In genomic region chr15:55993804-55994539, GRCh38 we compare ENCODE assay signal across 8 cellular contexts. TPM values are rescaled to one million over a fixed set of nuclear protein-coding genes. Genes with fewer than 3 reads are reported as not detected.
DNase-seq lines count a peak whose midpoint lies in the region; ATAC-seq and TF ChIP-seq lines count a peak whose summit lies in the region.

No MANE protein-coding gene starts in this region.

- peak overlapping the region; percentile 58; the same call in 1 of the 2 replicates for H3K9ac ChIP-seq in OCI-LY1 (ENCODE audit: low read length)

- H3K79me2 ChIP-seq in OCI-LY1 (ENCODE audit: insufficient read depth, low read length), result no peaks in the 10 kb centered on the region

- ATAC-seq in left lobe of liver, result peak; percentile 38
- no peak for ATAC-seq in HG03135 (IDR thresholded peaks at IDR 0.05; ENCODE audit: unreplicated experiment)
- ATAC-seq in GM21526 (IDR thresholded peaks at IDR 0.05; ENCODE audit: low FRiP score, unreplicated experiment), result no peak

- no peaks in the 10 kb centered on the region for H3K9me3 ChIP-seq in OCI-LY1 (ENCODE audit: low read length)

- H2AFZ ChIP-seq in OCI-LY1 (ENCODE audit: low read length), result peak overlapping the region; percentile 55; the same call in 1 of the 2 replicates

- no peaks in the 10 kb centered on the region for H3K27me3 ChIP-seq in OCI-LY1 (ENCODE audit: insufficient read depth, low read length)

- TF ChIP-seq CTCF in OCI-LY1 (IDR thresholded peaks at IDR 0.05; ENCODE audit: low read length), result no peak

- H3F3A ChIP-seq in OCI-LY1 (ENCODE audit: insufficient read depth, low read length), result no peaks in the 10 kb centered on the region

- peak overlapping the region; percentile 74 for H3K4me2 ChIP-seq in OCI-LY1 (ENCODE audit: low read length)

- DNase-seq in DMS 273 treated with DMSO at 0.1 percent for 48 hours (lab: John Stamatoyannopoulos, UW) (peak; percentile 9), H4 (ENCODE audit: low spot score) (peak; percentile 22), cerebellar cortex (ENCODE audit: low spot score) (peak; percentile 68), left lobe of liver (ENCODE audit: low spot score) (no peak), substantia nigra (lab: John Stamatoyannopoulos, UW) (peak in 11 of 49 donors; percentile 24 to 81 (median 50))

- H3K4me3 ChIP-seq in OCI-LY1 (ENCODE audit: low read depth, low read length, poor library complexity, severe bottlenecking), result peak overlapping the region; percentile 70

- H3K27ac ChIP-seq in OCI-LY1 (ENCODE audit: low read depth, low read length, poor library complexity, severe bottlenecking), result no peak overlapping the region
- peak overlapping the region; percentile 82 for H3K27ac ChIP-seq in substantia nigra (ENCODE audit: low read depth, low read length, poor library complexity, severe bottlenecking)

- H3K9me2 ChIP-seq in OCI-LY1 (ENCODE audit: low read depth, low read length), result no peaks in the 10 kb centered on the region

- no peaks in the 10 kb centered on the region for H4K20me1 ChIP-seq in OCI-LY1 (ENCODE audit: insufficient read depth, low read length)

- H3K4me1 ChIP-seq in OCI-LY1 (ENCODE audit: insufficient read depth, low read length, severe bottlenecking), result peaks cover 13% of the 10 kb centered on the region

- H3K36me3 ChIP-seq in OCI-LY1 (ENCODE audit: insufficient read depth, low read length), result no peaks in the 10 kb centered on the region

RNA-seq across cellular contexts. Expression of gene NEDD4, which starts 0.6 kb away (rescaled TPM):
- 31.5 and 35.6 TPM in 2 replicates for total RNA-seq in H4 (2014; rRNA removed; shearing (Covaris generic))
- total RNA-seq in left lobe of liver, result 15.3 TPM
